In genomic region chr3:32414527-32415202, GRCh38 we compare ENCODE assay signal across 1 cellular context.
TF ChIP-seq lines count a peak whose summit lies in the region.

No MANE protein-coding gene starts in this region.

TF ChIP-seq in H1, 55 proteins besides CTCF, POLR2A, EP300 and RAD21 (continued from another document):
- TF ChIP-seq CHD7 (IDR thresholded peaks at IDR 0.05; ENCODE audit: insufficient replicate concordance, low read length) (no peak), HDAC6 (IDR thresholded peaks at IDR 0.05; ENCODE audit: low read depth, low read length) (no peak), NRF1 (IDR thresholded peaks at IDR 0.05; ENCODE audit: low read depth, low read length) (no peak), SIN3A (conservative IDR thresholded peaks at IDR 0.05 in 1 of 2, IDR thresholded peaks at IDR 0.05 in 1 of 2; ENCODE audit: low read depth in 1 of 2, low read length in 2 of 2) (no peak), SP4 (IDR thresholded peaks at IDR 0.05; ENCODE audit: low read length) (no peak), SP1 (IDR thresholded peaks at IDR 0.05; ENCODE audit: low read depth, low read length) (no peak), GABPA (IDR thresholded peaks at IDR 0.05; ENCODE audit: borderline replicate concordance, insufficient read depth, low read length) (no peak)
